17 cellular contexts compared by ENCODE assay signal in the genomic region with DNA sequence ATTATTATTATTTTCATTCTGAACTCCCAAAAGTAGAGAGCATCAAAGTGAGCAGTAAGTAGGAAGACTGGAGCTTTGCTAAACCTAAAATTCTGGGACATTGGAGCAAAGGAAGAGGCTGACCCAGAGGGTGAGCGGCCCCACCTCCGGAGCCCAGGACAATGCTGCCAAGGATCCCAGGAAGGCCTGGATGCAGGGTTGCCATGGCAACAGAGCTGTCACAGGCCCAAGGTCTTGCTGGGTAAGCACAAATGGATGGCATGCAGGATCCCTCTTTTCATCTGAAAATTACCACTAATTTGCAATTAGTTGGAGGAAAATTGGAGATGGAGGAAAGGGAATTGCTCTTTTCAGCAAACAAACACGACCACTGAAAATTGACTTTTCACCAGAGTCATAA.
DNase-seq lines count a peak whose midpoint lies in the region; ATAC-seq and TF ChIP-seq lines count a peak whose summit lies in the region.
"Had no signal": no experiment of that assay in that cellular context is flagged by ENCODE, and none has a peak within 500 bp of the region (broad histone marks: within the 10 kb centered on the region; RNA-seq: fewer than 3 reads in every experiment).

No MANE protein-coding gene starts in this region.

- no peak overlapping the region for H3K18ac ChIP-seq in mesendoderm (ENCODE audit: low read length)

- no peak overlapping the region for H3K4me2 ChIP-seq in mesendoderm (ENCODE audit: low read length)

- ATAC-seq in GM21717 (IDR thresholded peaks at IDR 0.05; ENCODE audit: unreplicated experiment) = no peak

- H3K36me3 ChIP-seq in BE2C (no peaks in the 10 kb centered on the region), H7 (replicated peaks; ENCODE audit: control insufficient read depth, insufficient read depth, low read length) (no peaks in the 10 kb centered on the region), mesendoderm (ENCODE audit: control insufficient read depth, insufficient read depth, low read length) (no peaks in the 10 kb centered on the region), vagina (no peaks in the 10 kb centered on the region)
- H3K36me3 ChIP-seq: MG63 had no signal

- CTCF ChIA-PET in RWPE1 (lab: Yijun Ruan, JAX) = no interaction called here

- H3K79me2 ChIP-seq in mesendoderm (ENCODE audit: control insufficient read depth, insufficient read depth, low read length) = no peaks in the 10 kb centered on the region

- POLR2A ChIA-PET in RWPE1 (lab: Yijun Ruan, JAX; ENCODE audit: low non-redundant PET) = no interaction called here

- H3K27ac ChIP-seq in dorsolateral prefrontal cortex (no peak overlapping the region), mesendoderm (ENCODE audit: low read depth, low read length) (no peak overlapping the region), vagina (no peak overlapping the region), RWPE1 (no peak overlapping the region)

- no peaks in the 10 kb centered on the region for H3K9me3 ChIP-seq in BE2C
- no peaks in the 10 kb centered on the region for H3K9me3 ChIP-seq in vagina
- H3K9me3 ChIP-seq: MG63 had no signal

- H3K23ac ChIP-seq in mesendoderm (ENCODE audit: low read length) = no peak overlapping the region

- no peak overlapping the region for H4K5ac ChIP-seq in mesendoderm (ENCODE audit: low read length)

- no peak overlapping the region for H3K4ac ChIP-seq in mesendoderm (ENCODE audit: low read depth, low read length)

- no CpG with 5 or more reads among the region's 3 CpGs for WGBS in mesendoderm (ENCODE audit: extremely low coverage, insufficient coverage, low lambda C conversion rate)

- peak; percentile 53 for DNase-seq in BE2C
- peak; percentile 37 for DNase-seq in H7
- DNase-seq in dorsolateral prefrontal cortex = peak in 7 of 10 donors; percentile 7 to 84 (median 41)
- DNase-seq in mesendoderm = peak; percentile 33
- no peak for DNase-seq in vagina (ENCODE audit: extremely low spot score in 2 of 2)
- DNase-seq in RWPE1 (ENCODE audit: low spot score) = no peak
- DNase-seq: activated naive CD4-positive, alpha-beta T cell treated with anti-CD3 and anti-CD28 coated beads, Interleukin-2, amount 50 U/mL, for 16 hours; dermis blood vessel endothelial cell; KBM-7; MG63; NCI-H1436; NCI-H2107; occipital lobe; small intestine; stimulated activated CD4-positive, alpha-beta T cell treated with anti-CD3 and anti-CD28 coated beads, Interleukin-2, amount 100 ng/mL, for 24 hours; T-helper 9 cell had no signal

- no peak overlapping the region for H2AK5ac ChIP-seq in mesendoderm (ENCODE audit: low read length)

- no peaks in the 10 kb centered on the region for H3K79me1 ChIP-seq in mesendoderm (ENCODE audit: low read length)

- TF ChIP-seq CTCF in BE2C (IDR thresholded peaks at IDR 0.05; ENCODE audit: low read depth, low read length) (no peak), dorsolateral prefrontal cortex (IDR thresholded peaks at IDR 0.05 in 54 of 56, conservative IDR thresholded peaks at IDR 0.05 in 2 of 56; ENCODE audit: low read depth in 1 of 56, partially characterized antibody in 56 of 56) (no peak), vagina (IDR thresholded peaks at IDR 0.05) (no peak), RWPE1 (conservative IDR thresholded peaks at IDR 0.05; ENCODE audit: low read depth) (no peak)

- H3K9ac ChIP-seq in mesendoderm (ENCODE audit: low read length) = no peak overlapping the region

- no peak overlapping the region for H2BK15ac ChIP-seq in mesendoderm (replicated peaks; ENCODE audit: low read depth)

- TF ChIP-seq POLR2A in vagina (IDR thresholded peaks at IDR 0.05) = no peak

- no peak overlapping the region for H3K56ac ChIP-seq in mesendoderm (ENCODE audit: low read length)

- intact Hi-C loops in dorsolateral prefrontal cortex (cut with DNase I) = no loop called here
- intact Hi-C loops in vagina (cut with DNase I) = no loop called here

- no peak overlapping the region for H2BK5ac ChIP-seq in mesendoderm (ENCODE audit: low read length)

- H3K4me3 ChIP-seq in BE2C (ENCODE audit: low read depth, low read length) (no peak overlapping the region), H7 (ENCODE audit: insufficient read depth, low read depth, low read length) (no peak overlapping the region), dorsolateral prefrontal cortex (no peak overlapping the region), mesendoderm (ENCODE audit: low read length) (no peak overlapping the region), vagina (no peak overlapping the region)
- H3K4me3 ChIP-seq: MG63 had no signal

- H3K27me3 ChIP-seq in BE2C (no peaks in the 10 kb centered on the region), H7 (ENCODE audit: control insufficient read depth, insufficient read depth, low read length) (no peaks in the 10 kb centered on the region), dorsolateral prefrontal cortex (no peaks in the 10 kb centered on the region), mesendoderm (ENCODE audit: insufficient read depth, low read length, poor library complexity) (no peaks in the 10 kb centered on the region), vagina (no peaks in the 10 kb centered on the region)
- H3K27me3 ChIP-seq: MG63 had no signal

- no peak overlapping the region for H4K8ac ChIP-seq in mesendoderm (ENCODE audit: low read depth, low read length)

- H3K4me1 ChIP-seq in BE2C (no peaks in the 10 kb centered on the region), mesendoderm (ENCODE audit: control insufficient read depth, low read depth, low read length) (no peaks in the 10 kb centered on the region), vagina (no peaks in the 10 kb centered on the region)

- H2BK120ac ChIP-seq in mesendoderm (ENCODE audit: low read depth, low read length) = no peak overlapping the region

Comparison
In these comparisons a context has a peak if more than half of its experiments do, and no peak if none do; other contexts are left out.
1. DNase-seq: peak in BE2C (single experiment), H7 (single experiment), dorsolateral prefrontal cortex (7 of 10) and mesendoderm (single experiment); none in vagina (0 of 2) and RWPE1 (single experiment).